ENCODE assay signal across 8 cellular contexts in genomic region chr12:110280784-110281548, GRCh38. TPM values are rescaled to one million over a fixed set of nuclear protein-coding genes. Genes with fewer than 3 reads are reported as not detected.
DNase-seq lines count a peak whose midpoint lies in the region; ATAC-seq and TF ChIP-seq lines count a peak whose summit lies in the region.

Gene ATP2A2, plus strand, starts transcription at chr12:110281247. Its CDS starts 543 bp downstream, at chr12:110281790.

- intact Hi-C loops in colonic mucosa (cut with DNase I) (loop anchor here (5.0 kb wide), 1 partner anchor 59 kb away; no protein-coding TSS in a partner anchor), left colon (cut with DNase I, micrococcal nuclease) (no loop called here)

- ATAC-seq in HG03442 (IDR thresholded peaks at IDR 0.05; ENCODE audit: unreplicated experiment) (peak; percentile 67), left colon (peak; percentile 87)

- CTCF ChIA-PET in BJ (lab: Yijun Ruan, JAX) = interaction anchor here (1.0 to 1.8 kb wide), 5 partner anchors 11 to 238 kb away, joined by 3 to 6 read pairs (median 3); partner anchors contain the start of gene ARPC3

- POLR2A ChIA-PET in BJ (lab: Charles Lee) = interaction anchor here (0.5 to 2.1 kb wide), 5 partner anchors 36 to 153 kb away, joined by 3 to 10 read pairs (median 4); no protein-coding TSS in a partner anchor

- peak within 1 kb of the TSS; percentile 95 for H3K27ac ChIP-seq in colonic mucosa

- no peaks in the 10 kb centered on the region for H3K4me1 ChIP-seq in colonic mucosa

- peak within 1 kb of the TSS; percentile 84 for H3K4me3 ChIP-seq in BJ (ENCODE audit: low read depth, low read length)
- peak within 1 kb of the TSS; percentile 63 for H3K4me3 ChIP-seq in colonic mucosa

- no peaks in the 10 kb centered on the region for H3K27me3 ChIP-seq in BJ (ENCODE audit: control insufficient read depth, insufficient read depth, low read length)
- H3K27me3 ChIP-seq in colonic mucosa = no peaks in the 10 kb centered on the region

- peak within 1 kb of the TSS; percentile 93 to 95 for H3K9ac ChIP-seq in colonic mucosa (ENCODE audit: low read depth in 2 of 2, low read length in 2 of 2)

- TF ChIP-seq CTCF in BJ (IDR thresholded peaks at IDR 0.05; ENCODE audit: insufficient read depth, low read depth, low read length) (no peak), colonic mucosa (IDR thresholded peaks at IDR 0.05) (no peak)

- H3K9me3 ChIP-seq in colonic mucosa = no peaks in the 10 kb centered on the region

- peaks cover 4% of the 10 kb centered on the region for H3K36me3 ChIP-seq in BJ (ENCODE audit: control insufficient read depth, insufficient read depth, low read length)
- H3K36me3 ChIP-seq in colonic mucosa = no peaks in the 10 kb centered on the region

- DNase-seq in BJ (ENCODE audit: low read depth) (no peak), GM19240 (ENCODE audit: insufficient read length, low spot score) (peak; percentile 88), NCI-H526 treated with DMSO at 0.1 percent for 48 hours (lab: John Stamatoyannopoulos, UW) (peak; percentile 70), colonic mucosa (peak; percentile 90), left colon (peak; percentile 87 to 92)
- DNase-seq in activated CD4-positive, alpha-beta T cell treated with anti-CD3 and anti-CD28 coated beads for 48 hours = peak; percentile 91
- peak; percentile 84 to 89 for DNase-seq in stimulated activated CD4-positive, alpha-beta T cell treated with anti-CD3 and anti-CD28 coated beads, Interleukin-1b, Interleukin-23, amount 100 ng/mL, for 4 hours (ENCODE audit: low read depth in 2 of 2)

RNA-seq across cellular contexts. Expression of gene ATP2A2, which starts in this region (rescaled TPM):
- 145 and 267 TPM in 2 replicates for polyA plus RNA-seq in BJ (2011; rRNA removed)
- 147 and 235 TPM in 2 replicates for polyA minus RNA-seq in BJ (2011; rRNA and poly(A)+ RNA removed)
- 100 to 1,000 TPM; 248 to 311 TPM for total RNA-seq in colonic mucosa
- 100 to 1,000 TPM; 248 to 279 TPM for total RNA-seq in left colon
